Comparison of ENCODE assay signal across 23 cellular contexts in genomic region chr12:131381716-131382430, GRCh38.
A peak's percentile ranks its signal among the peaks of the same experiment; 100 is the strongest.
DNase-seq lines count a peak whose midpoint lies in the region; FAIRE-seq and TF ChIP-seq lines count a peak whose summit lies in the region.
"Had no signal": no experiment of that assay in that cellular context is flagged by ENCODE, and none has a peak within 500 bp of the region (broad histone marks: within the 10 kb centered on the region; RNA-seq: fewer than 3 reads in every experiment).

No MANE protein-coding gene starts in this region.

- H3K9me3 Mint-ChIP-seq in osteocyte (ENCODE audit: unreplicated experiment): no peaks in the 10 kb centered on the region
- H3K9me3 Mint-ChIP-seq: CD4-positive, alpha-beta memory T cell had no signal

- no peaks in the 10 kb centered on the region for H3K36me3 Mint-ChIP-seq in osteocyte (ENCODE audit: unreplicated experiment)
- H3K36me3 Mint-ChIP-seq: CD4-positive, alpha-beta memory T cell had no signal

- TF ChIP-seq CTCF in kidney (IDR thresholded peaks at IDR 0.05; ENCODE audit: borderline replicate concordance, extremely low read depth, insufficient read depth) (no peak), osteocyte (IDR thresholded peaks at IDR 0.05) (no peak)

- H3K9ac ChIP-seq in ES-I3 (ENCODE audit: low read depth, low read length) (peak overlapping the region; percentile 42; the same call in 1 of the 2 replicates), NT2/D1 (ENCODE audit: insufficient read length, low read depth) (peak overlapping the region; percentile 56), kidney (ENCODE audit: low read length in 2 of 2) (no peak overlapping the region)
- H3K9ac ChIP-seq: BLaER1 treated with 17β-estradiol and CSF1 and Interleukin-3, amounts not matched to agents 10 nM and 100 nM; SK-N-SH had no signal

- H3K27me3 ChIP-seq in NT2/D1 (ENCODE audit: insufficient read depth, insufficient read length): no peaks in the 10 kb centered on the region

- no peaks in the 10 kb centered on the region for H3K4me1 Mint-ChIP-seq in osteocyte (ENCODE audit: unreplicated experiment)
- H3K4me1 Mint-ChIP-seq: CD4-positive, alpha-beta memory T cell had no signal

- H3K4me3 Mint-ChIP-seq in osteocyte (ENCODE audit: unreplicated experiment): no peak overlapping the region
- H3K4me3 Mint-ChIP-seq: CD4-positive, alpha-beta memory T cell had no signal

- no peak for DNase-seq in NT2/D1 (ENCODE audit: low read depth, low spot score)
- peak; percentile 32 for DNase-seq in kidney
- DNase-seq in osteocyte (ENCODE audit: extremely low spot score, unreplicated experiment): peak; percentile 74
- no peak for DNase-seq in MV-4-11 (lab: John Stamatoyannopoulos, UW)
- no peak for DNase-seq in amygdala (lab: John Stamatoyannopoulos, UW)
- no peak for DNase-seq in SIG-M5 (lab: John Stamatoyannopoulos, UW)
- DNase-seq: CD4-positive, alpha-beta memory T cell; DMS153; GOT3; KBM-7; NCI-H1105; NCI-H146; NCI-H2029; NCI-H226; NCI-H510A treated with DMSO at 0.1 percent for 48 hours; NCI-H748 treated with DMSO at 0.1 percent for 48 hours; SHP77 treated with DMSO at 0.1 percent for 48 hours; SK-N-SH had no signal

- H3K27ac ChIP-seq in kidney (ENCODE audit: low read depth in 2 of 2, low read length in 2 of 2): no peak overlapping the region
- H3K27ac ChIP-seq: BLaER1 treated with 17β-estradiol and CSF1 and Interleukin-3, amounts not matched to agents 10 nM and 100 nM; RWPE1 had no signal

- no peak overlapping the region for H3K27ac Mint-ChIP-seq in osteocyte (ENCODE audit: unreplicated experiment)
- H3K27ac Mint-ChIP-seq: CD4-positive, alpha-beta memory T cell had no signal

- intact Hi-C loops in kidney (cut with DNase I): no loop called here

- no peaks in the 10 kb centered on the region for H3K27me3 Mint-ChIP-seq in osteocyte (ENCODE audit: unreplicated experiment)

- H3K36me3 ChIP-seq in ES-I3 (ENCODE audit: insufficient read depth, low read length): no peaks in the 10 kb centered on the region
- H3K36me3 ChIP-seq in NT2/D1 (ENCODE audit: insufficient read depth, insufficient read length, low read length): no peaks in the 10 kb centered on the region
- H3K36me3 ChIP-seq in kidney (ENCODE audit: control insufficient read depth in 1 of 2, insufficient read depth in 2 of 2, low read length in 2 of 2): no peaks in the 10 kb centered on the region
- H3K36me3 ChIP-seq: BLaER1 treated with 17β-estradiol and CSF1 and Interleukin-3, amounts not matched to agents 10 nM and 100 nM had no signal

- FAIRE-seq in kidney (lab: Jason Lieb, UNC): no peak
- FAIRE-seq: G401.6, GM12892 had no signal

- peaks cover 4% of the 10 kb centered on the region; the same call in 1 of the 2 replicates for H3K4me1 ChIP-seq in ES-I3 (ENCODE audit: insufficient read depth, low read length)
- peaks cover 15% of the 10 kb centered on the region for H3K4me1 ChIP-seq in NT2/D1 (ENCODE audit: insufficient read depth, insufficient read length)
- no peaks in the 10 kb centered on the region for H3K4me1 ChIP-seq in kidney (ENCODE audit: control insufficient read depth in 1 of 2, insufficient read depth in 1 of 2, low read depth in 1 of 2, low read length in 2 of 2)

- H3K9me3 ChIP-seq in ES-I3 (ENCODE audit: control insufficient read depth, insufficient read depth, low read length): no peaks in the 10 kb centered on the region
- no peaks in the 10 kb centered on the region for H3K9me3 ChIP-seq in NT2/D1 (ENCODE audit: insufficient read depth, low read length)
- H3K9me3 ChIP-seq in kidney (ENCODE audit: control insufficient read depth in 1 of 2, low read length in 2 of 2): no peaks in the 10 kb centered on the region
- H3K9me3 ChIP-seq: BLaER1 treated with 17β-estradiol and CSF1 and Interleukin-3, amounts not matched to agents 10 nM and 100 nM; SK-N-SH had no signal

- no peak overlapping the region for H3K4me3 ChIP-seq in NT2/D1 (ENCODE audit: insufficient read length, low read depth)
- no peak overlapping the region for H3K4me3 ChIP-seq in kidney (ENCODE audit: low read length in 2 of 2)
- H3K4me3 ChIP-seq: BLaER1 treated with 17β-estradiol and CSF1 and Interleukin-3, amounts not matched to agents 10 nM and 100 nM had no signal

Comparison
In these comparisons a context has a peak if more than half of its experiments do, and no peak if none do; other contexts are left out.
1. H3K9ac ChIP-seq: peak in ES-I3 (single experiment) and NT2/D1 (single experiment); none in kidney (0 of 2).
2. DNase-seq: peak in kidney (single experiment) and osteocyte (single experiment); none in NT2/D1 (single experiment), MV-4-11 (single experiment), amygdala (0 of 56) and SIG-M5 (single experiment).